Comparison of ENCODE assay signal across 12 cellular contexts in the genomic region with DNA sequence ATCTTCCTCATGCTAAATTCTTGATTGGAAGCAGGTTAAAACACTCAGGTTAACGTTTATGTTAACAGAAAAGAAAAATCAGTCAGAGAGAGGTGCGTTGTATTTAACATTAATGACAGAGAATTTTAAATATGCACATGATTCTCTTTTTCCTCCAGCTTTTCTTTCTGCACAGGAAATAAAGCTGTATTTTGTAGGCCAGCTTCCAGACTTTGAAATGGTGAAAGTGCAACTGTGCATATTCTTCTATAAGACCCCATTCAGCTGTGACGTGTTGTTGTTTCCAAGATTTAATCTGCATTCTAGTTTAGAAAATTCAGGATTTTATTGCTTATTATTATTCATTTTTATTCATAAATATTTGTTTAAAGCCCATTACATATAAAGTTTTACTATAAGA. TPM values are rescaled to one million over a fixed set of nuclear protein-coding genes. Genes with fewer than 3 reads are reported as not detected.
A peak's percentile ranks its signal among the peaks of the same experiment; 100 is the strongest.
DNase-seq lines count a peak whose midpoint lies in the region; ATAC-seq and TF ChIP-seq lines count a peak whose summit lies in the region.
"Had no signal": no experiment of that assay in that cellular context is flagged by ENCODE, and none has a peak within 500 bp of the region (broad histone marks: within the 10 kb centered on the region; RNA-seq: fewer than 3 reads in every experiment).

No MANE protein-coding gene starts in this region.

- H3K36me3 ChIP-seq in CD4-positive, CD25-positive, alpha-beta regulatory T cell (ENCODE audit: control insufficient read depth, insufficient read depth, low read length) = no peaks in the 10 kb centered on the region
- H3K36me3 ChIP-seq: stomach had no signal

- H3K36me3 Mint-ChIP-seq in CD4-positive, CD25-positive, alpha-beta regulatory T cell = peaks cover 3% of the 10 kb centered on the region
- H3K36me3 Mint-ChIP-seq in activated naive CD8-positive, alpha-beta T cell = peaks cover 2% of the 10 kb centered on the region
- H3K36me3 Mint-ChIP-seq in natural killer cell = no peaks in the 10 kb centered on the region

- peaks cover 95% of the 10 kb centered on the region for H3K4me1 ChIP-seq in CD4-positive, CD25-positive, alpha-beta regulatory T cell (ENCODE audit: control insufficient read depth, insufficient read depth, low read length, poor library complexity, severe bottlenecking)

- no peak for TF ChIP-seq CTCF in GM12865 (IDR thresholded peaks at IDR 0.05; ENCODE audit: insufficient read depth, low read depth, low read length, missing control alignments)
- TF ChIP-seq CTCF in natural killer cell (IDR thresholded peaks at IDR 0.05) = no peak

- no peaks in the 10 kb centered on the region for H3K9me3 ChIP-seq in CD4-positive, CD25-positive, alpha-beta regulatory T cell (ENCODE audit: control insufficient read depth in 2 of 2, low read length in 2 of 2)
- H3K9me3 ChIP-seq: stomach had no signal

- no peaks in the 10 kb centered on the region for H3K9me3 Mint-ChIP-seq in CD4-positive, CD25-positive, alpha-beta regulatory T cell
- H3K9me3 Mint-ChIP-seq in activated naive CD8-positive, alpha-beta T cell (ENCODE audit: low read depth) = no peaks in the 10 kb centered on the region
- H3K9me3 Mint-ChIP-seq in natural killer cell = no peaks in the 10 kb centered on the region

- H3K27me3 Mint-ChIP-seq in CD4-positive, CD25-positive, alpha-beta regulatory T cell = no peaks in the 10 kb centered on the region
- H3K27me3 Mint-ChIP-seq in activated naive CD8-positive, alpha-beta T cell = no peaks in the 10 kb centered on the region
- no peaks in the 10 kb centered on the region for H3K27me3 Mint-ChIP-seq in natural killer cell (ENCODE audit: low read depth in 2 of 2)

- peak overlapping the region; percentile 100 for H3K4me3 ChIP-seq in CD4-positive, CD25-positive, alpha-beta regulatory T cell (ENCODE audit: low read depth, low read length)
- H3K4me3 ChIP-seq in GM12865 (ENCODE audit: low read depth, low read length) = peak overlapping the region; percentile 3

- DNase-seq in CD4-positive, CD25-positive, alpha-beta regulatory T cell = no peak
- DNase-seq in GM12865 (ENCODE audit: low read depth) (no peak), natural killer cell (no peak), SIG-M5 treated with dmso at 0.1 percent for 504 hours (lab: John Stamatoyannopoulos, UW; ENCODE audit: unreplicated experiment) (no peak)
- DNase-seq: activated CD4-positive, alpha-beta T cell treated with anti-CD3 and anti-CD28 coated beads, Interleukin-2, amount 50 U/mL, for 1 hour; amygdala; effector CD8-positive, alpha-beta T cell; stimulated activated CD4-positive, alpha-beta T cell treated with anti-CD3 and anti-CD28 coated beads, Interleukin-2, amount 100 ng/mL, for 48 hours; stomach had no signal

- H3K27ac ChIP-seq in CD4-positive, CD25-positive, alpha-beta regulatory T cell (ENCODE audit: insufficient read depth, low read length, poor library complexity, severe bottlenecking) = peak overlapping the region; percentile 74

- intact Hi-C loops in natural killer cell (cut with micrococcal nuclease) = loop anchor here (5.0 kb wide), 1 partner anchor 42 kb away; no protein-coding TSS in a partner anchor

- H3K27me3 ChIP-seq in CD4-positive, CD25-positive, alpha-beta regulatory T cell (ENCODE audit: control insufficient read depth, insufficient read depth, low read length) = no peaks in the 10 kb centered on the region
- H3K27me3 ChIP-seq: stomach had no signal

- no peak for ATAC-seq in CD4-positive, CD25-positive, alpha-beta regulatory T cell (ENCODE audit: low read depth in 2 of 2)
- ATAC-seq in natural killer cell (no peak), HG03469 (IDR thresholded peaks at IDR 0.05; ENCODE audit: unreplicated experiment) (no peak), GM18909 (IDR thresholded peaks at IDR 0.05; ENCODE audit: poor library complexity, unreplicated experiment) (no peak)

- H3K27ac Mint-ChIP-seq in CD4-positive, CD25-positive, alpha-beta regulatory T cell = peak overlapping the region; percentile 50 to 73 (median 70)
- H3K27ac Mint-ChIP-seq in activated naive CD8-positive, alpha-beta T cell = peak overlapping the region; percentile 92
- H3K27ac Mint-ChIP-seq in natural killer cell = peak overlapping the region; percentile 81 to 84

- peaks cover 67 to 84% (median 74%) of the 10 kb centered on the region in 4 donors for H3K4me1 Mint-ChIP-seq in CD4-positive, CD25-positive, alpha-beta regulatory T cell
- H3K4me1 Mint-ChIP-seq in activated naive CD8-positive, alpha-beta T cell (ENCODE audit: low read depth) = peaks cover 83% of the 10 kb centered on the region
- H3K4me1 Mint-ChIP-seq in natural killer cell = peaks cover 77 to 87% of the 10 kb centered on the region in 2 donors

- peak overlapping the region; percentile 65 to 85 (median 76) for H3K4me3 Mint-ChIP-seq in CD4-positive, CD25-positive, alpha-beta regulatory T cell
- H3K4me3 Mint-ChIP-seq in activated naive CD8-positive, alpha-beta T cell = peak overlapping the region; percentile 80
- peak overlapping the region; percentile 64 for H3K4me3 Mint-ChIP-seq in natural killer cell

RNA-seq across cellular contexts. Expression of a gene that starts 11.8 kb away (rescaled TPM):
- 726 TPM for total RNA-seq in CD4-positive, CD25-positive, alpha-beta regulatory T cell
- polyA plus RNA-seq in CD4-positive, CD25-positive, alpha-beta regulatory T cell = 100 to 1,000 TPM; 221 to 262 (median 237) TPM
- total RNA-seq in natural killer cell = 100 to 1,000 TPM; 600 to 704 (median 607) TPM
